Comparison of ENCODE assay signal across 8 cellular contexts in the genomic region with DNA sequence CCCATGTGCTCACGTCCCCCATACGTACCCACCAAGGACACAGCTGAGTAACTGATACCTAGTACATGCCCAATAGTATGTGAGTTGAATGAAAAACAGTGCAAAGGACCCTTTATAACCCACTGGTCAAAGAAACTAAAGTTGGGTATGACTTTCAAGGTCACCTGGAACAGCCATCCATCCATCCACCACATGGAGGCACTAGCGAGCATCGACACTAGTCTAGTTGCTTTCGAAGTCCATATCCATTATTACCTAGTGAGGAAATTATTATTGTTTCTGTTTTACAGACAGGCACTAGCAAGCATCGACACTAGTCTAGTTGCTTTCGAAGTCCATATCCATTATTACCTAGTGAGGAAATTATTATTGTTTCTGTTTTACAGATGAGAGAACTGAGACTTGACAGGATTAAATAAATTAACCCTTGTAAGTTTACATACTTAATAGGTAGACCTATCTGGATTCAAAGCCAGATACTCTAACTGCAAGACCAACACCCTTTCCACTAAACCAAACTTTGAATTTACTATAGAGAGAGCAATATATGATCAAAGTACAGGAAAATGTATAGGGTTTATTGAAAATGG.
A peak's percentile ranks its signal among the peaks of the same experiment; 100 is the strongest.
DNase-seq lines count a peak whose midpoint lies in the region; ATAC-seq lines count a peak whose summit lies in the region.

No MANE protein-coding gene starts in this region.

- DNase-seq in EL = peak; percentile 41
- peak; percentile 21 for DNase-seq in Jurkat, Clone E6-1 (ENCODE audit: low read depth, low spot score)
- peak; percentile 23 for DNase-seq in activated CD8-positive, alpha-beta memory T cell treated with anti-CD3 and anti-CD28 coated beads, Interleukin-2, amount 50 U/mL, for 4 hours
- DNase-seq in head of caudate nucleus = peak in 25 of 42 donors; percentile 3 to 62 (median 25)
- DNase-seq in stimulated activated CD4-positive, alpha-beta T cell treated with anti-CD3 and anti-CD28 coated beads, Interleukin-2, amount 100 ng/mL, for 4 hours (ENCODE audit: low read depth) = peak; percentile 18
- DNase-seq in NCI-H1092 (lab: John Stamatoyannopoulos, UW) = no peak
- no peak for DNase-seq in NCI-H187 treated with DMSO at 0.1 percent for 48 hours (lab: John Stamatoyannopoulos, UW)

- intact Hi-C loops in head of caudate nucleus (cut with DNase I) = loop anchor here (10.0 kb wide), 1 partner anchor 207 kb away; no protein-coding TSS in a partner anchor

- ATAC-seq in GM21390 (IDR thresholded peaks at IDR 0.05; ENCODE audit: unreplicated experiment) = peak; percentile 86

- H3K4me3 ChIP-seq in Jurkat, Clone E6-1 (ENCODE audit: low read length) = no peak overlapping the region

Comparison
In these comparisons a context has a peak if more than half of its experiments do, and no peak if none do; other contexts are left out.
1. DNase-seq: peak in EL (single experiment), Jurkat, Clone E6-1 (single experiment), activated CD8-positive, alpha-beta memory T cell treated with anti-CD3 and anti-CD28 coated beads, Interleukin-2, amount 50 U/mL, for 4 hours (single experiment), head of caudate nucleus (25 of 42) and stimulated activated CD4-positive, alpha-beta T cell treated with anti-CD3 and anti-CD28 coated beads, Interleukin-2, amount 100 ng/mL, for 4 hours (single experiment); none in NCI-H1092 (single experiment) and NCI-H187 treated with DMSO at 0.1 percent for 48 hours (single experiment).